27 cellular contexts compared by ENCODE assay signal in genomic region chr11:65401073-65401802, GRCh38. TPM values are rescaled to one million over a fixed set of nuclear protein-coding genes. Genes with fewer than 3 reads are reported as not detected.
DNase-seq lines count a peak whose midpoint lies in the region; ATAC-seq, FAIRE-seq and TF ChIP-seq lines count a peak whose summit lies in the region.
"Had no signal": no experiment of that assay in that cellular context is flagged by ENCODE, and none has a peak within 500 bp of the region (broad histone marks: within the 10 kb centered on the region; RNA-seq: fewer than 3 reads in every experiment).

No MANE protein-coding gene starts in this region.

- BruUV-seq in OCI-LY7 (replicated peaks; lab: Mats Ljungman, UMichigan) = no TSS peak
- BruUV-seq in PC-3 (replicated peaks; lab: Mats Ljungman, UMichigan) = no TSS peak

- no peaks in the 10 kb centered on the region for H3K9me3 ChIP-seq in BLaER1 treated with 17β-estradiol and CSF1 and Interleukin-3, amounts not matched to agents 10 nM and 100 nM (replicated peaks in 1 of 11)
- H3K9me3 ChIP-seq in OCI-LY7 (ENCODE audit: low read length) = no peaks in the 10 kb centered on the region
- no peaks in the 10 kb centered on the region for H3K9me3 ChIP-seq in small intestine (ENCODE audit: control insufficient read depth, low read depth)
- no peaks in the 10 kb centered on the region for H3K9me3 ChIP-seq in PC-3 (ENCODE audit: low read length)
- H3K9me3 ChIP-seq: SJSA1 had no signal

- H3K27me3 Mint-ChIP-seq in chondrocyte (ENCODE audit: low read depth) = no peaks in the 10 kb centered on the region

- H3K4me3 ChIP-seq in BLaER1 treated with 17β-estradiol and CSF1 and Interleukin-3, amounts not matched to agents 10 nM and 100 nM = no peak overlapping the region
- H3K4me3 ChIP-seq in OCI-LY7 (ENCODE audit: low read depth, low read length, poor library complexity, severe bottlenecking) (no peak overlapping the region), small intestine (ENCODE audit: low read depth in 1 of 2, low read length in 2 of 2) (no peak overlapping the region), PC-3 (ENCODE audit: low read length) (no peak overlapping the region)
- H3K4me3 ChIP-seq: GM23248, SJSA1 had no signal

- peaks cover 0 to 79% (median 12%) of the 10 kb centered on the region in 11 experiments; a peak in 13 of 22 replicates for H4K20me1 ChIP-seq in BLaER1 treated with 17β-estradiol and CSF1 and Interleukin-3, amounts not matched to agents 10 nM and 100 nM
- 0 out of 2 replicates have a peak, but pooled peaks cover 4% of the 10 kb centered on the region for H4K20me1 ChIP-seq in OCI-LY7 (ENCODE audit: insufficient read depth, low read length)
- H4K20me1 ChIP-seq in PC-3 (ENCODE audit: low read length) = no peaks in the 10 kb centered on the region

- no peak for FAIRE-seq in small intestine (lab: Jason Lieb, UNC)
- FAIRE-seq: D721Med, endometrium, HTR-8/SVneo, islet of Langerhans, RCC 7860, TTC549 had no signal

- H3K9ac ChIP-seq in BLaER1 treated with 17β-estradiol and CSF1 and Interleukin-3, amounts not matched to agents 10 nM and 100 nM = peak overlapping the region in 9 of 11 experiments; percentile 33 to 63 (median 39); a peak in 8 of 22 replicates
- no peak overlapping the region for H3K9ac ChIP-seq in PC-3 (ENCODE audit: low read length)
- H3K9ac ChIP-seq: GM23248, KMS-11 had no signal

- H3K4me2 ChIP-seq in BLaER1 treated with 17β-estradiol and CSF1 and Interleukin-3, amounts not matched to agents 10 nM and 100 nM = peak overlapping the region; percentile 10 to 99 (median 92); a peak in 19 of 22 replicates
- no peak overlapping the region for H3K4me2 ChIP-seq in OCI-LY7 (ENCODE audit: low read length)
- no peak overlapping the region for H3K4me2 ChIP-seq in PC-3 (ENCODE audit: low read length)
- H3K4me2 ChIP-seq: KMS-11 had no signal

- POLR2A ChIA-PET in OCI-LY7 (lab: Charles Lee) (interaction anchor here (0.7 to 1.3 kb wide), 2 partner anchors 8 to 105 kb away, joined by 3 read pairs; no protein-coding TSS in a partner anchor), PC-3 (lab: Charles Lee; ENCODE audit: unreplicated experiment) (no interaction called here)

- H3K4me1 Mint-ChIP-seq in chondrocyte (ENCODE audit: low read depth) = no peaks in the 10 kb centered on the region

- intact Hi-C loops in OCI-LY7 (cut with micrococcal nuclease; ENCODE audit: unreplicated experiment) = no loop called here
- intact Hi-C loops in PC-3 (cut with micrococcal nuclease) = no loop called here

- H2AFZ ChIP-seq in OCI-LY7 (ENCODE audit: low read length) (no peak overlapping the region), PC-3 (ENCODE audit: low read length) (no peak overlapping the region)
- H2AFZ ChIP-seq: GM23248 had no signal

- ATAC-seq in GM21423 (IDR thresholded peaks at IDR 0.05; ENCODE audit: unreplicated experiment) (no peak), PC-3 (no peak)
- ATAC-seq: left ventricle myocardium superior had no signal

- no peak overlapping the region for H3K27ac Mint-ChIP-seq in chondrocyte (ENCODE audit: unreplicated experiment)
- H3K27ac Mint-ChIP-seq: activated naive CD4-positive, alpha-beta T cell treated with anti-CD3 and anti-CD28 coated beads for 36 hours had no signal

- DNase-seq in OCI-LY7 (ENCODE audit: low spot score) (no peak), iPS-NIHi11 (ENCODE audit: low spot score) (peak; percentile 42), small intestine (peak; percentile 63), PC-3 (no peak), chondrocyte (ENCODE audit: low spot score) (no peak)
- DNase-seq: activated naive CD4-positive, alpha-beta T cell treated with anti-CD3 and anti-CD28 coated beads for 36 hours; activated T-cell treated with anti-CD3 and anti-CD28 coated beads, Interleukin-2, amount 50 U/mL, for 48 hours; amygdala; GM23248; left ventricle myocardium superior; midbrain; NCI-H1694; NCI-H524 treated with DMSO at 0.1 percent for 48 hours; NK-92 treated with Interleukin-12 subunit alpha and Interleukin-12 subunit beta, amount 100 ng/mL, for 24 hours; stimulated activated CD8-positive, alpha-beta memory T cell treated with anti-CD3 and anti-CD28 coated beads, Interleukin-4, amount 100 ng/mL, for 48 hours; T-helper 1 cell had no signal

- H3K36me3 Mint-ChIP-seq in chondrocyte (ENCODE audit: low read depth) = peaks cover 24% of the 10 kb centered on the region

- peak overlapping the region in 8 of 11 experiments; percentile 25 to 90 (median 64); a peak in 17 of 22 replicates for H3K27ac ChIP-seq in BLaER1 treated with 17β-estradiol and CSF1 and Interleukin-3, amounts not matched to agents 10 nM and 100 nM
- no peak overlapping the region for H3K27ac ChIP-seq in OCI-LY7 (ENCODE audit: low read depth, low read length, poor library complexity, severe bottlenecking)
- H3K27ac ChIP-seq in small intestine (ENCODE audit: low read depth in 1 of 2, low read length in 1 of 2) = peak overlapping the region in 1 of 2 donors; percentile 58
- H3K27ac ChIP-seq in PC-3 (ENCODE audit: low read length) = no peak overlapping the region
- H3K27ac ChIP-seq: GM23248, KMS-11, SJSA1 had no signal

- WGBS in small intestine, 3 donors = 27 to 58% (median 37%) methylated on average over 16 of the region's 16 CpGs

- H3K9me3 Mint-ChIP-seq in chondrocyte (ENCODE audit: low read depth) = no peaks in the 10 kb centered on the region
- H3K9me3 Mint-ChIP-seq: activated naive CD4-positive, alpha-beta T cell treated with anti-CD3 and anti-CD28 coated beads for 36 hours had no signal

- peaks cover 48 to 70% (median 61%) of the 10 kb centered on the region in 10 experiments for H3K4me1 ChIP-seq in BLaER1 treated with 17β-estradiol and CSF1 and Interleukin-3, amounts not matched to agents 10 nM and 100 nM
- H3K4me1 ChIP-seq in OCI-LY7 (ENCODE audit: insufficient read depth, low read length, poor library complexity, severe bottlenecking) (peaks cover 38% of the 10 kb centered on the region), small intestine (ENCODE audit: control insufficient read depth in 2 of 2, insufficient read depth in 1 of 2, low read depth in 1 of 2, low read length in 1 of 2) (peaks cover 0 to 7% of the 10 kb centered on the region in 2 donors), PC-3 (ENCODE audit: insufficient read depth, low read length) (no peaks in the 10 kb centered on the region)
- H3K4me1 ChIP-seq: SJSA1 had no signal

- no peaks in the 10 kb centered on the region for H3K9me2 ChIP-seq in OCI-LY7 (ENCODE audit: insufficient read depth, low read length)
- no peaks in the 10 kb centered on the region for H3K9me2 ChIP-seq in PC-3 (replicated peaks; ENCODE audit: low read length)

- H3K4me3 Mint-ChIP-seq in chondrocyte (ENCODE audit: unreplicated experiment) = no peak overlapping the region
- H3K4me3 Mint-ChIP-seq: activated naive CD4-positive, alpha-beta T cell treated with anti-CD3 and anti-CD28 coated beads for 36 hours had no signal

- peaks cover 61 to 82% (median 74%) of the 10 kb centered on the region in 11 experiments for H3K36me3 ChIP-seq in BLaER1 treated with 17β-estradiol and CSF1 and Interleukin-3, amounts not matched to agents 10 nM and 100 nM
- H3K36me3 ChIP-seq in OCI-LY7 (ENCODE audit: insufficient read depth, low read length) = peaks cover 65% of the 10 kb centered on the region
- H3K36me3 ChIP-seq in small intestine (ENCODE audit: control insufficient read depth in 2 of 2, insufficient read depth in 2 of 2, low read length in 2 of 2) = peaks cover 16 to 29% of the 10 kb centered on the region in 2 donors
- H3K36me3 ChIP-seq in PC-3 (ENCODE audit: low read depth, low read length) = peaks cover 26% of the 10 kb centered on the region; the same call in 1 of the 2 replicates

- TF ChIP-seq CTCF in OCI-LY7 (conservative IDR thresholded peaks at IDR 0.05; ENCODE audit: low read length) (0 out of 2 replicates have a peak, but pooled peaks have one; percentile 23), PC-3 (conservative IDR thresholded peaks at IDR 0.05; ENCODE audit: low read depth, low read length) (no peak), chondrocyte (IDR thresholded peaks at IDR 0.05) (no peak)

- CTCF ChIA-PET in OCI-LY7 (lab: Charles Lee; ENCODE audit: unreplicated experiment) (no interaction called here), PC-3 (lab: Charles Lee) (interaction anchor here (0.5 kb wide), 1 partner anchor 146 kb away, joined by 9 read pairs; no protein-coding TSS in a partner anchor)

- H3K79me2 ChIP-seq in OCI-LY7 (ENCODE audit: insufficient read depth, low read depth, low read length) = no peaks in the 10 kb centered on the region
- no peaks in the 10 kb centered on the region for H3K79me2 ChIP-seq in PC-3 (ENCODE audit: low read length)

- H3F3A ChIP-seq in PC-3 (ENCODE audit: low read length, unreplicated experiment) = no peaks in the 10 kb centered on the region

- no peaks in the 10 kb centered on the region for H3K27me3 ChIP-seq in BLaER1 treated with 17β-estradiol and CSF1 and Interleukin-3, amounts not matched to agents 10 nM and 100 nM
- H3K27me3 ChIP-seq in small intestine (ENCODE audit: control insufficient read depth in 2 of 2, insufficient read depth in 2 of 2, low read length in 2 of 2) (no peaks in the 10 kb centered on the region), PC-3 (ENCODE audit: low read length) (no peaks in the 10 kb centered on the region)
- H3K27me3 ChIP-seq: SJSA1 had no signal

RNA-seq across cellular contexts. Expression of gene FRMD8, which starts 14.8 kb away (rescaled TPM):
- 36.7 and 55.8 TPM in 2 replicates for total RNA-seq in OCI-LY7 (2014; rRNA removed; shearing (Covaris generic))
- total RNA-seq in OCI-LY7 (2022) (31.5 and 37.6 TPM in 2 replicates), PC-3 (2014; rRNA removed) (68.3 and 93.2 TPM in 2 replicates), chondrocyte (43.6 to 49.6 TPM (median 45.5 TPM) in 3 replicates)
- polyA plus RNA-seq in small intestine = 10 to 100 TPM; 24.4 to 31.1 (median 27.7) TPM

RNA-seq across cellular contexts. Expression of gene SLC25A45, which starts 18.8 kb away (rescaled TPM):
- total RNA-seq in OCI-LY7 (2014; rRNA removed; shearing (Covaris generic)) = 5.9 and 7.0 TPM in 2 replicates
- total RNA-seq in OCI-LY7 (2022) = 20.7 and 24.0 TPM in 2 replicates
- polyA plus RNA-seq in small intestine = 10 to 100 TPM; 13.9 to 26.2 (median 18.1) TPM
- total RNA-seq in PC-3 (2014; rRNA removed) = 12.7 and 13.1 TPM in 2 replicates
- 11.7 to 14.4 TPM (median 13.1 TPM) in 3 replicates for total RNA-seq in chondrocyte

RNA-seq across cellular contexts. Expression of gene NEAT1, which starts 21.4 kb away (rescaled TPM):
- 30.1 and 52.2 TPM in 2 replicates for total RNA-seq in OCI-LY7 (2014; rRNA removed; shearing (Covaris generic))
- total RNA-seq in OCI-LY7 (2022) (390 and 440 TPM in 2 replicates), PC-3 (2014; rRNA removed) (47.9 and 96.6 TPM in 2 replicates), chondrocyte (333 to 440 TPM (median 377 TPM) in 3 replicates)
- 1,000 to 10,000 TPM in 1 of 3 donors, 100 to 1,000 TPM in 2; 256 to 3,420 (median 665) TPM for polyA plus RNA-seq in small intestine

RNA-seq across cellular contexts. Expression of gene TIGD3, which starts 46.7 kb away (rescaled TPM):
- total RNA-seq in OCI-LY7 (2014; rRNA removed; shearing (Covaris generic)) = 2.2 and 2.7 TPM in 2 replicates
- total RNA-seq in OCI-LY7 (2022) (2.0 TPM in 2 replicates), PC-3 (2014; rRNA removed) (1.3 and 1.6 TPM in 2 replicates), chondrocyte (0.10 to 0.18 TPM in 2 of 3 replicates, not detected in the other)
- polyA plus RNA-seq in small intestine = 1 to 10 TPM; 2.1 to 9.4 (median 5.1) TPM
- total RNA-seq: GM23248, SJSA1, subcutaneous adipose tissue had no signal
- polyA plus RNA-seq: GM23248 had no signal

Comparison
In these comparisons a context has a peak if more than half of its experiments do, and no peak if none do; other contexts are left out.
1. H3K27ac ChIP-seq: peak in BLaER1 treated with 17β-estradiol and CSF1 and Interleukin-3, amounts not matched to agents 10 nM and 100 nM (8 of 11); none in OCI-LY7 (single experiment) and PC-3 (single experiment).
2. H3K4me2 ChIP-seq: peak in BLaER1 treated with 17β-estradiol and CSF1 and Interleukin-3, amounts not matched to agents 10 nM and 100 nM (11 of 11); none in OCI-LY7 (single experiment) and PC-3 (single experiment).
3. DNase-seq: peak in iPS-NIHi11 (single experiment) and small intestine (single experiment); none in OCI-LY7 (single experiment), PC-3 (single experiment) and chondrocyte (single experiment).